Comparison of ENCODE assay signal across 10 cellular contexts in the genomic region with DNA sequence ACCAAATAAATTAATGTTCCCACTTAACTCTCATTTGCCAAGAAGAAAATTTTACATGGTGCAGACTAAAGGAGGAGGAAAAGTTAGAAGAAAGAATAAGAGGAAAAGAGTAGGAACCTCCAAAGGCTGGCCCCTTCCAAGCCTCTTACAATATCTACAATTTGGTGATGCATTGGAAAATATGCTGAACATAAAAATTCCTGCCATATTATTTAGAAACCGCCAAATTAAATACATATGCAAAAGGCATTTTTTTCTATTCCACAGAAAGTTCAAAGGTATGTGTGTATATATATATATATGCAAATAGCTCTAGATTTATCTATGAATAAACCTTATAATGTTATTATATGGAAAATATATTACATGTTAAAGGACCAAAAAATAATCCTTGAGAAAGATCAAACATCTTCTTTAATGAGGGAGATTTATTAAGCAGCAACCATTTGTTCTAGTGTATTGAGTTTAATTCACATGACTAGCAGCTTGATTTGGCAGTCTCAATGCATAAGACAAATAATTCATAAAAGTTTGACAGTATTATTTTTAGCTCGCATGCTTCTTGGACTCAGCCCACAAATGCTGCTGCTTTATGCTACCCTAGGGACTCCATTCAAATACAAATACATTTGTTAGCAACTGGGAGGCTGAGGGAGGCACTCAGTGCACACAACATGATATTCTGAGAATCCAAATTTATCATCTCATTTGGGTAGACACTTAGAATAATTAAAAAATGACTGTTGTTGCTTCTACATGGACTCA.
DNase-seq lines count a peak whose midpoint lies in the region; TF ChIP-seq lines count a peak whose summit lies in the region.
"Had no signal": no experiment of that assay in that cellular context is flagged by ENCODE, and none has a peak within 500 bp of the region (broad histone marks: within the 10 kb centered on the region; RNA-seq: fewer than 3 reads in every experiment).

No MANE protein-coding gene starts in this region.

- H3K27ac ChIP-seq in VCaP (peak overlapping the region; percentile 40), thyroid gland (peak overlapping the region in 2 of 3 donors; percentile 12 to 14)
- H3K27ac ChIP-seq: 22Rv1 had no signal

- no peak for TF ChIP-seq CTCF in VCaP (conservative IDR thresholded peaks at IDR 0.05)
- TF ChIP-seq CTCF in thyroid gland (IDR thresholded peaks at IDR 0.05): no peak

- peaks cover 7 to 14% of the 10 kb centered on the region in 2 donors for H3K4me1 ChIP-seq in thyroid gland

- H3K9me3 ChIP-seq in thyroid gland: no peaks in the 10 kb centered on the region

- no peaks in the 10 kb centered on the region for H3K36me3 ChIP-seq in thyroid gland

- no peaks in the 10 kb centered on the region for H3K27me3 ChIP-seq in thyroid gland

- no peak overlapping the region for H3K4me3 ChIP-seq in thyroid gland (replicated peaks in 1 of 3)

- WGBS in thyroid gland, 2 donors: 65 to 73% methylated on average over 2 of the region's 2 CpGs

- TF ChIP-seq POLR2A in thyroid gland (IDR thresholded peaks at IDR 0.05): no peak

- DNase-seq in DMS 273 (lab: John Stamatoyannopoulos, UW; ENCODE audit: unreplicated experiment) (peak; percentile 10), DMS 273 treated with DMSO at 0.1 percent for 48 hours (lab: John Stamatoyannopoulos, UW) (no peak), hepatic stellate cell (ENCODE audit: low spot score) (peak; percentile 64), thyroid gland (no peak), SIG-M5 (lab: John Stamatoyannopoulos, UW) (no peak), NOMO-1 (lab: John Stamatoyannopoulos, UW; ENCODE audit: unreplicated experiment in 2 of 2) (no peak), T-helper 9 cell (no peak)
- DNase-seq: stimulated activated naive CD4-positive, alpha-beta T cell treated with Interleukin-2 at 50 U/mL for 16 hours had no signal

- intact Hi-C loops in thyroid gland (cut with DNase I): no loop called here

Comparison
In these comparisons a context has a peak if more than half of its experiments do, and no peak if none do; other contexts are left out.
1. DNase-seq: peak in DMS 273 (single experiment) and hepatic stellate cell (single experiment); none in DMS 273 treated with DMSO at 0.1 percent for 48 hours (single experiment), thyroid gland (0 of 2), SIG-M5 (single experiment), NOMO-1 (0 of 2) and T-helper 9 cell (single experiment).